Comparison of ENCODE assay signal across 8 cellular contexts in genomic region chr12:25251749-25252148, GRCh38. TPM values are rescaled to one million over a fixed set of nuclear protein-coding genes. Genes with fewer than 3 reads are reported as not detected.
DNase-seq lines count a peak whose midpoint lies in the region; ATAC-seq and TF ChIP-seq lines count a peak whose summit lies in the region.

No MANE protein-coding gene starts in this region.

- H3K36me3 Mint-ChIP-seq in activated CD4-positive, alpha-beta T cell treated with anti-CD3 and anti-CD28 coated beads, Interleukin-2, amount 10 ng/mL, durations not matched to agents 24 days and 14 days (ENCODE audit: low read depth), result peaks cover 9% of the 10 kb centered on the region

- H3K9me3 Mint-ChIP-seq in activated CD4-positive, alpha-beta T cell treated with anti-CD3 and anti-CD28 coated beads, Interleukin-2, amount 10 ng/mL, durations not matched to agents 24 days and 14 days, result no peaks in the 10 kb centered on the region

- H3K27ac ChIP-seq in adrenal gland, result peak overlapping the region; percentile 34 to 99 (median 95)
- peak overlapping the region; percentile 63 to 95 for H3K27ac ChIP-seq in left lung
- peak overlapping the region; percentile 97 for H3K27ac ChIP-seq in suprapubic skin

- H3K9me3 ChIP-seq in adrenal gland (replicated peaks in 1 of 3) (no peaks in the 10 kb centered on the region), left lung (no peaks in the 10 kb centered on the region), suprapubic skin (no peaks in the 10 kb centered on the region)

- ATAC-seq in left lung, result no peak
- no peak for ATAC-seq in HG03342 (IDR thresholded peaks at IDR 0.05; ENCODE audit: unreplicated experiment)
- ATAC-seq in GM21619 (IDR thresholded peaks at IDR 0.05; ENCODE audit: unreplicated experiment), result no peak
- no peak for ATAC-seq in HG02678 (IDR thresholded peaks at IDR 0.05; ENCODE audit: unreplicated experiment)

- H3K27me3 ChIP-seq in adrenal gland (no peaks in the 10 kb centered on the region), left lung (no peaks in the 10 kb centered on the region), suprapubic skin (no peaks in the 10 kb centered on the region)

- peak overlapping the region in 3 of 4 donors; percentile 40 to 95 (median 87) for H3K4me3 ChIP-seq in adrenal gland
- H3K4me3 ChIP-seq in left lung, result peak overlapping the region; percentile 78 to 88
- peak overlapping the region; percentile 98 for H3K4me3 ChIP-seq in suprapubic skin

- no peak for TF ChIP-seq CTCF in adrenal gland (IDR thresholded peaks at IDR 0.05)
- TF ChIP-seq CTCF in left lung (IDR thresholded peaks at IDR 0.05), result no peak
- TF ChIP-seq CTCF in suprapubic skin (IDR thresholded peaks at IDR 0.05), result no peak

- no peak for TF ChIP-seq POLR2A in adrenal gland (IDR thresholded peaks at IDR 0.05)
- TF ChIP-seq POLR2A in suprapubic skin (IDR thresholded peaks at IDR 0.05), result no peak

- H3K27me3 Mint-ChIP-seq in activated CD4-positive, alpha-beta T cell treated with anti-CD3 and anti-CD28 coated beads, Interleukin-2, amount 10 ng/mL, durations not matched to agents 24 days and 14 days, result peaks cover 15% of the 10 kb centered on the region

- H3K4me1 ChIP-seq in adrenal gland (replicated peaks in 1 of 2) (peaks cover 0 to 12% of the 10 kb centered on the region in 2 donors), left lung (peaks cover 0 to 34% of the 10 kb centered on the region in 2 donors), suprapubic skin (peaks cover 23% of the 10 kb centered on the region)

- H3K27ac Mint-ChIP-seq in activated CD4-positive, alpha-beta T cell treated with anti-CD3 and anti-CD28 coated beads, Interleukin-2, amount 10 ng/mL, durations not matched to agents 24 days and 14 days, result peak overlapping the region; percentile 23

- peak; percentile 51 for DNase-seq in activated CD4-positive, alpha-beta T cell treated with anti-CD3 and anti-CD28 coated beads, Interleukin-2, amount 10 ng/mL, durations not matched to agents 24 days and 14 days
- no peak for DNase-seq in activated CD4-positive, alpha-beta T cell treated with anti-CD3 and anti-CD28 coated beads, Interleukin-2, amount 50 U/mL, for 48 hours
- DNase-seq in adrenal gland (no peak), left lung (no peak), suprapubic skin (ENCODE audit: low spot score in 2 of 2) (no peak)

- peak overlapping the region; percentile 86 for H3K4me3 Mint-ChIP-seq in activated CD4-positive, alpha-beta T cell treated with anti-CD3 and anti-CD28 coated beads, Interleukin-2, amount 10 ng/mL, durations not matched to agents 24 days and 14 days

- H3K36me3 ChIP-seq in adrenal gland (replicated peaks in 1 of 2) (no peaks in the 10 kb centered on the region), left lung (no peaks in the 10 kb centered on the region), suprapubic skin (no peaks in the 10 kb centered on the region)

- no peak for TF ChIP-seq EP300 in suprapubic skin (IDR thresholded peaks at IDR 0.05)

- WGBS in adrenal gland, 4 donors, result 54 to 62% (median 58%) methylated on average over 5 of the region's 5 CpGs
- 58% methylated on average over 5 of the region's 5 CpGs for WGBS in suprapubic skin

- peaks cover 27% of the 10 kb centered on the region for H3K4me1 Mint-ChIP-seq in activated CD4-positive, alpha-beta T cell treated with anti-CD3 and anti-CD28 coated beads, Interleukin-2, amount 10 ng/mL, durations not matched to agents 24 days and 14 days

- intact Hi-C loops in activated CD4-positive, alpha-beta T cell treated with anti-CD3 and anti-CD28 coated beads, Interleukin-2, amount 10 ng/mL, durations not matched to agents 24 days and 14 days (cut with micrococcal nuclease), result loop anchor here (1.0 to 5.0 kb wide), 2 partner anchors 114 to 199 kb away; a partner anchor contains a TSS
- intact Hi-C loops in adrenal gland (cut with DNase I), result loop anchor here in 1 of 2 donors (5.0 kb wide), 1 partner anchor 131 kb away; no protein-coding TSS in a partner anchor
- intact Hi-C loops in left lung (cut with DNase I), result no loop called here

RNA-seq across cellular contexts. Expression of gene KRAS, which starts 1.0 kb away (rescaled TPM):
- total RNA-seq in activated CD4-positive, alpha-beta T cell treated with anti-CD3 and anti-CD28 coated beads, Interleukin-2, amount 10 ng/mL, durations not matched to agents 24 days and 14 days, result 26.4 and 27.4 TPM in 2 replicates
- total RNA-seq in adrenal gland (10 to 100 TPM in 5 of 8 donors, 1 to 10 TPM in 3; 7.0 to 21.3 (median 12.8) TPM), left lung (10 to 100 TPM; 29.0 to 30.4 TPM), suprapubic skin (10 to 100 TPM; 14.9 to 26.8 (median 19.2) TPM)
- 10 to 100 TPM in 1 of 3 donors, 1 to 10 TPM in 2; 3.6 to 16.9 (median 4.0) TPM for polyA plus RNA-seq in adrenal gland

RNA-seq across cellular contexts. Expression of gene ETFRF1, which starts 56.7 kb away (rescaled TPM):
- total RNA-seq in activated CD4-positive, alpha-beta T cell treated with anti-CD3 and anti-CD28 coated beads, Interleukin-2, amount 10 ng/mL, durations not matched to agents 24 days and 14 days, result 9.9 TPM in 2 replicates
- total RNA-seq in adrenal gland (10 to 100 TPM; 35.1 to 96.3 (median 47.9) TPM), left lung (10 to 100 TPM; 17.1 to 22.5 TPM), suprapubic skin (10 to 100 TPM; 39.8 to 46.6 (median 41.3) TPM)
- 100 to 1,000 TPM in 1 of 3 donors, 10 to 100 TPM in 2; 29.9 to 140 (median 54.5) TPM for polyA plus RNA-seq in adrenal gland

RNA-seq across cellular contexts. Expression of gene DNAI7, which starts 56.8 kb away (rescaled TPM):
- not detected in 2 replicates for total RNA-seq in activated CD4-positive, alpha-beta T cell treated with anti-CD3 and anti-CD28 coated beads, Interleukin-2, amount 10 ng/mL, durations not matched to agents 24 days and 14 days
- total RNA-seq in adrenal gland, result 1 to 10 TPM in 2 of 8 donors, under 1 TPM in 6; 0.29 to 2.1 (median 0.64) TPM
- 1 to 10 TPM in 2 of 3 donors, under 1 TPM in 1; 0.74 to 2.3 (median 1.8) TPM for polyA plus RNA-seq in adrenal gland
- 1 to 10 TPM; 1.1 to 2.3 TPM for total RNA-seq in left lung
- 1 to 10 TPM in 3 of 4 donors, not detected in 1; 1.2 to 3.0 (median 1.2) TPM for total RNA-seq in suprapubic skin
